Comparison of ENCODE assay signal across 18 cellular contexts in the genomic region with DNA sequence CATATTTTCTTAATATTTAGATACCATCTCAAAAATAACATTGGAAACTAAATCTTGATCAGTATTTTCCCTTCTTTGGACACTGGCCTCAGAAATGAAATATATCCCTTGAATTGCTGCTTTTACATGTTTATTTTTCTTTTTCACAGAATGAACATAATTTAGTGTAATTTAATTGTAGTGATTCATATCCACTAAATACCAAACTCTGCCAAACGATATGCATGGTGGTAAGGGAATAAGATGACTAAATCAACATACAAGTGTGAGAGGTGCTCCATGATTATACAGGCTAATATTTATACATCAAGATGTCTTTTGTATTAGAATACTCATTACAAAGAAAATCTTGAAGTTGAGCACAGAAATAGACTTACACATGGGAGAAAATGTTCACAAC.
DNase-seq lines count a peak whose midpoint lies in the region; ATAC-seq, FAIRE-seq and TF ChIP-seq lines count a peak whose summit lies in the region.
"Had no signal": no experiment of that assay in that cellular context is flagged by ENCODE, and none has a peak within 500 bp of the region (broad histone marks: within the 10 kb centered on the region; RNA-seq: fewer than 3 reads in every experiment).

No MANE protein-coding gene starts in this region.

- no peak for FAIRE-seq in K562 (lab: Jason Lieb, UNC)
- FAIRE-seq: A204.1, D721Med, H1 had no signal

- TF ChIP-seq RAD21 in IMR-90 (IDR thresholded peaks at IDR 0.05; ENCODE audit: low read length) (no peak), K562 (CRISPR knock-in tag; conservative IDR thresholded peaks at IDR 0.05 in 1 of 2, IDR thresholded peaks at IDR 0.05 in 1 of 2) (no peak)

- POLR2A ChIA-PET in IMR-90 (lab: Charles Lee; ENCODE audit: unreplicated experiment) (no interaction called here), K562 (lab: Yijun Ruan, JAX) (interaction anchor here (0.6 kb wide), 1 partner anchor 235 kb away, joined by 3 read pairs; no protein-coding TSS in a partner anchor), OCI-LY7 (lab: Charles Lee) (no interaction called here)

- H3K79me1 ChIP-seq in IMR-90 (ENCODE audit: low read depth in 1 of 2, low read length in 2 of 2), result no peaks in the 10 kb centered on the region

- H3K4me1 ChIP-seq in IMR-90 (ENCODE audit: control insufficient read depth, insufficient read depth, low read length) (no peaks in the 10 kb centered on the region), K562 (replicated peaks in 1 of 2; ENCODE audit: control insufficient read depth in 2 of 2, insufficient read depth in 2 of 2, low read length in 2 of 2) (no peaks in the 10 kb centered on the region; a peak in 1 of 5 replicates), OCI-LY7 (ENCODE audit: insufficient read depth, low read length, poor library complexity, severe bottlenecking) (no peaks in the 10 kb centered on the region)
- H3K4me1 ChIP-seq: Caco-2 had no signal

- H4K8ac ChIP-seq in IMR-90 (ENCODE audit: low read depth in 2 of 2, low read length in 2 of 2), result no peak overlapping the region

- H3K36me3 ChIP-seq in IMR-90 (ENCODE audit: control insufficient read depth, insufficient read depth, low read length), result no peaks in the 10 kb centered on the region
- no peaks in the 10 kb centered on the region for H3K36me3 ChIP-seq in K562 (ENCODE audit: control insufficient read depth, insufficient read depth, low read length)
- H3K36me3 ChIP-seq in OCI-LY7 (ENCODE audit: insufficient read depth, low read length), result no peaks in the 10 kb centered on the region

- no peak overlapping the region for H3K4ac ChIP-seq in IMR-90 (ENCODE audit: low read depth, low read length)

- H4K91ac ChIP-seq in IMR-90 (ENCODE audit: insufficient read depth, low read depth, low read length), result no peak overlapping the region

- no peak for TF ChIP-seq CTCF in IMR-90 (conservative IDR thresholded peaks at IDR 0.05; ENCODE audit: low read depth, low read length)
- no peak for TF ChIP-seq CTCF in K562 (IDR thresholded peaks at IDR 0.05 in 2 of 3, conservative IDR thresholded peaks at IDR 0.05 in 1 of 3; ENCODE audit: insufficient read depth in 2 of 3, low read depth in 1 of 3, low read length in 3 of 3)
- no peak for TF ChIP-seq CTCF in fibroblast of mammary gland (conservative IDR thresholded peaks at IDR 0.05; ENCODE audit: control insufficient read depth, insufficient read depth, low read depth, low read length)
- TF ChIP-seq CTCF in OCI-LY7 (conservative IDR thresholded peaks at IDR 0.05; ENCODE audit: low read length), result no peak

- ATAC-seq in IMR-90 (ENCODE audit: low read depth) (no peak), K562 (no peak)

- TF ChIP-seq POLR2A in IMR-90 (IDR thresholded peaks at IDR 0.05; ENCODE audit: low read depth, low read length), result no peak
- no peak for TF ChIP-seq POLR2A in K562 (conservative IDR thresholded peaks at IDR 0.05)

- H3K27me3 ChIP-seq in IMR-90 (ENCODE audit: control insufficient read depth, insufficient read depth, low read length) (no peaks in the 10 kb centered on the region), K562 (ENCODE audit: control insufficient read depth in 2 of 2, insufficient read depth in 2 of 2, low read length in 2 of 2) (no peaks in the 10 kb centered on the region)

- H2AFZ ChIP-seq in IMR-90 (replicated peaks; ENCODE audit: low read length, poor library complexity) (no peak overlapping the region), K562 (ENCODE audit: low read depth, low read length) (no peak overlapping the region), OCI-LY7 (ENCODE audit: low read length) (no peak overlapping the region)

- no peak overlapping the region for H3K9ac ChIP-seq in IMR-90 (ENCODE audit: low read depth, low read length)
- H3K9ac ChIP-seq in K562 (ENCODE audit: insufficient read depth in 1 of 2, low read depth in 2 of 2, low read length in 2 of 2), result peak overlapping the region in 1 of 2 experiments; percentile 60; a peak in 1 of 4 replicates

- no CpG with 5 or more reads among the region's 1 CpG for WGBS in IMR-90 (ENCODE audit: extremely low coverage in 2 of 2, insufficient read length in 1 of 2), 2 experiments
- WGBS in K562 (ENCODE audit: insufficient coverage, low coverage, missing lambda C conversion rate), result 0% methylated on average over 1 of the region's 1 CpG

- H4K20me1 ChIP-seq in IMR-90 (ENCODE audit: insufficient read depth, low read length), result no peaks in the 10 kb centered on the region
- H4K20me1 ChIP-seq in K562 (replicated peaks; ENCODE audit: control insufficient read depth, insufficient read depth, low read length), result no peaks in the 10 kb centered on the region
- no peaks in the 10 kb centered on the region for H4K20me1 ChIP-seq in OCI-LY7 (ENCODE audit: insufficient read depth, low read length)

- no peaks in the 10 kb centered on the region for H3K9me2 ChIP-seq in OCI-LY7 (ENCODE audit: insufficient read depth, low read length)

- H3K14ac ChIP-seq in IMR-90 (replicated peaks; ENCODE audit: low read depth, low read length), result no peak overlapping the region

- no peaks in the 10 kb centered on the region for H3K9me3 ChIP-seq in IMR-90 (ENCODE audit: control insufficient read depth, insufficient read depth, low read length)
- no peaks in the 10 kb centered on the region for H3K9me3 ChIP-seq in K562 (replicated peaks; ENCODE audit: control insufficient read depth, insufficient read depth, low read depth, low read length)
- no peaks in the 10 kb centered on the region for H3K9me3 ChIP-seq in OCI-LY7 (ENCODE audit: low read length)
- H3K9me3 ChIP-seq: Caco-2 had no signal

- DNase-seq in EL (peak; percentile 37), IMR-90 (peak; percentile 33), K562 (ENCODE audit: extremely low read depth in 1 of 4, low spot score in 3 of 4) (no peak), fibroblast of mammary gland (ENCODE audit: low read depth) (peak; percentile 18), hypothalamus (lab: John Stamatoyannopoulos, UW) (no peak), OCI-LY7 (ENCODE audit: low spot score) (no peak), NOMO-1 (lab: John Stamatoyannopoulos, UW; ENCODE audit: unreplicated experiment in 2 of 2) (no peak)
- no peak for DNase-seq in activated CD8-positive, alpha-beta memory T cell treated with anti-CD3 and anti-CD28 coated beads, Interleukin-2, amount 50 U/mL, for 48 hours
- DNase-seq: ACHN; AML-193; Caco-2; CD4-positive, alpha-beta T cell; GF-D8; H9 had no signal

- H3K9me1 ChIP-seq in IMR-90 (ENCODE audit: insufficient read depth, low read length) (no peaks in the 10 kb centered on the region), K562 (ENCODE audit: control insufficient read depth, insufficient read depth, low read length) (no peaks in the 10 kb centered on the region)

- no peak overlapping the region for H2BK120ac ChIP-seq in IMR-90 (ENCODE audit: low read depth, low read length)

- H4K5ac ChIP-seq in IMR-90 (ENCODE audit: low read depth, low read length), result no peak overlapping the region

- no peak overlapping the region for H2BK5ac ChIP-seq in IMR-90 (ENCODE audit: low read depth, low read length, poor library complexity, severe bottlenecking)

- intact Hi-C loops in IMR-90 (cut with micrococcal nuclease), result no loop called here
- intact Hi-C loops in K562 (cut with micrococcal nuclease), result no loop called here
- intact Hi-C loops in OCI-LY7 (cut with micrococcal nuclease; ENCODE audit: unreplicated experiment), result no loop called here

- no peak overlapping the region for H2BK20ac ChIP-seq in IMR-90 (ENCODE audit: low read depth, low read length)

- in situ Hi-C loops in IMR-90 (cut with MboI; ENCODE audit: low sequenced_read_pairs), result no loop called here
- in situ Hi-C loops in K562 (cut with MboI), result no loop called here

- dilution Hi-C loops in IMR-90 (cut with HindIII; ENCODE audit: low sequenced_read_pairs, unreplicated experiment), result no loop called here

- TF ChIP-seq EP300 in K562 (IDR thresholded peaks at IDR 0.05; ENCODE audit: low read length), result no peak

- H3K79me2 ChIP-seq in K562 (ENCODE audit: control insufficient read depth, insufficient read depth, low read length) (peaks cover 25% of the 10 kb centered on the region), OCI-LY7 (ENCODE audit: insufficient read depth, low read depth, low read length) (no peaks in the 10 kb centered on the region)

- no peak overlapping the region for H2AK5ac ChIP-seq in IMR-90 (ENCODE audit: low read depth, low read length)

- H3K27ac ChIP-seq in IMR-90 (ENCODE audit: insufficient read depth, low read length) (no peak overlapping the region), K562 (ENCODE audit: extremely low read depth, low read depth, low read length) (no peak overlapping the region), OCI-LY7 (ENCODE audit: low read depth, low read length, poor library complexity, severe bottlenecking) (no peak overlapping the region)
- H3K27ac ChIP-seq: C4-2B had no signal

- no peak overlapping the region for H2AK9ac ChIP-seq in IMR-90 (replicated peaks; ENCODE audit: low read depth, low read length, poor library complexity)

- H3K18ac ChIP-seq in IMR-90 (ENCODE audit: low read depth, low read length), result no peak overlapping the region

- H3K4me3 ChIP-seq in IMR-90 (ENCODE audit: insufficient read depth, low read depth, low read length) (no peak overlapping the region), K562 (no peak overlapping the region), fibroblast of mammary gland (ENCODE audit: control insufficient read depth, low read depth, low read length) (no peak overlapping the region), OCI-LY7 (ENCODE audit: low read depth, low read length, poor library complexity, severe bottlenecking) (no peak overlapping the region)

- H3K23ac ChIP-seq in IMR-90 (ENCODE audit: low read depth, low read length), result no peak overlapping the region

- H3K4me2 ChIP-seq in IMR-90 (ENCODE audit: low read depth, low read length) (no peak overlapping the region), K562 (ENCODE audit: insufficient read depth, low read length) (peak overlapping the region; percentile 14; the same call in 1 of the 2 replicates), OCI-LY7 (ENCODE audit: low read length) (no peak overlapping the region)

- H2BK15ac ChIP-seq in IMR-90 (ENCODE audit: low read depth, low read length), result no peak overlapping the region

- CTCF ChIA-PET in IMR-90 (lab: Yijun Ruan, JAX) (no interaction called here), K562 (lab: Yijun Ruan, JAX; ENCODE audit: low intra/inter-chr PET ratio) (interaction anchor here (0.6 kb wide), 1 partner anchor 88 kb away, joined by 3 read pairs; no protein-coding TSS in a partner anchor), OCI-LY7 (lab: Charles Lee; ENCODE audit: unreplicated experiment) (no interaction called here)

- BruUV-seq in IMR-90 (replicated peaks; lab: Mats Ljungman, UMichigan), result no TSS peak
- no TSS peak for BruUV-seq in K562 (replicated peaks; lab: Mats Ljungman, UMichigan)
- no TSS peak for BruUV-seq in OCI-LY7 (replicated peaks; lab: Mats Ljungman, UMichigan)

- no peak overlapping the region for H3K56ac ChIP-seq in IMR-90 (ENCODE audit: extremely low read depth, insufficient read depth, low read length)

TF ChIP-seq in K562, 482 proteins besides CTCF, POLR2A, EP300 and RAD21 (continues in another document):
- TF ChIP-seq BRCA1 (IDR thresholded peaks at IDR 0.05) (no peak), BRCA1 (CRISPR knock-in tag; IDR thresholded peaks at IDR 0.05) (no peak), HLTF (IDR thresholded peaks at IDR 0.05) (no peak)

Comparison
In these comparisons a context has a peak if more than half of its experiments do, and no peak if none do; other contexts are left out.
1. DNase-seq: peak in EL (single experiment), IMR-90 (single experiment) and fibroblast of mammary gland (single experiment); none in K562 (0 of 4), hypothalamus (0 of 51), OCI-LY7 (single experiment), NOMO-1 (0 of 2) and activated CD8-positive, alpha-beta memory T cell treated with anti-CD3 and anti-CD28 coated beads, Interleukin-2, amount 50 U/mL, for 48 hours (single experiment).